ENCODE assay signal across 8 cellular contexts in the genomic region with DNA sequence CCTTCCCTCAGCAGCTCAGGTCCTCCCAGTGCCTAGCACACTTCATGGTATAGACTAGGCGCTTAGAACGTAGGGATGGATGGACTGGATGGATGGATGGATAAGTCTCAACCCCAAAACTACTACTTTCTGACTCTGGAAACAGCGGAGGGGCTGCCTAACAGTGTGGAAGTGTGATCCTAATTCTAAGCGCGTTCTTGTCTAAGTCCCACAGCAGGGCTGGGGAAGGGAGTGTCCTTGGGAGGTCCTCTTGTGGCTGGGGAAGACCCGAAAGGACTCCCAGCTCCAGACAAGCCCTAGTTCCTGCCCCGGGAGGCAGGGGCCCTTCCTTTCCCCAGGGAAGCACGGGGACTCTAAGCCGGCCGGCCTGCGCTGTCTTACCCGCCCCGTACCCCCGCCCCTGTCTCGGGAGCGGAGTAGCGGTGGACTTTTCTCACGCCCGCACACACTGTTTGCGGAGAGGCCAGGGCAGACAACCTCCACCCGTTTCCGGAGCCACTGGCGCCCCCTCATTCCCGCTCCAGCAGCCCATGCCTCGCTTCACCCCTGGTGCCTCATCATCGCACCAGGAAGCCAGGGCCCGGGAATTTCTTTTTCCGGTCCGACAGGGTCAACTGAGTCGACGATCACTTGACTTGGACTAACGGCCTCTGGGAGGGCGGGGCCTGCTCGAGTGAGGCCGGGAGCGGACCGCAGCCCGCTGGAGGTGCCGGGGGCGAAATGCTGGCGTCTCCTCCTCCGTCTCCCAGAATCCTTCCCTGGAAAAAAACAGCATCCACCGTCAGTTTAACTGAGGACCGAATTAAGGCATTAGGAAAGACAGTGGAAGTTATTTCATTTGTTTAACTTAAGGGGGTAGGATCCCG.
DNase-seq lines count a peak whose midpoint lies in the region; ATAC-seq and TF ChIP-seq lines count a peak whose summit lies in the region.

No MANE protein-coding gene starts in this region.

- intact Hi-C loops in CD4-positive, alpha-beta memory T cell (cut with micrococcal nuclease) = no loop called here
- intact Hi-C loops in Right ventricle myocardium inferior (cut with DNase I) = no loop called here

- H3K4me3 ChIP-seq in CD4-positive, alpha-beta memory T cell (ENCODE audit: low read length in 2 of 2) = peak overlapping the region in 1 of 2 donors; percentile 35
- peak overlapping the region; percentile 74 for H3K4me3 ChIP-seq in adipocyte (ENCODE audit: low read length)

- H3K27me3 Mint-ChIP-seq in CD4-positive, alpha-beta memory T cell = no peaks in the 10 kb centered on the region
- H3K27me3 Mint-ChIP-seq in type B pancreatic cell = no peaks in the 10 kb centered on the region

- peak; percentile 5 to 47 (median 14) for DNase-seq in CD4-positive, alpha-beta memory T cell
- DNase-seq in NOMO-1 treated with dmso at 0.1 percent for 144 hours (lab: John Stamatoyannopoulos, UW; ENCODE audit: unreplicated experiment) = peak; percentile 50
- peak; percentile 73 for DNase-seq in adipocyte (ENCODE audit: low read depth)
- peak; percentile 93 for DNase-seq in Right ventricle myocardium inferior (ENCODE audit: missing footprints)
- DNase-seq in nucleus accumbens (lab: John Stamatoyannopoulos, UW) = peak in 53 of 56 donors; percentile 6 to 81 (median 58)
- DNase-seq in type B pancreatic cell (ENCODE audit: extremely low spot score, unreplicated experiment) = peak; percentile 82

- no peak overlapping the region for H3K27ac ChIP-seq in CD4-positive, alpha-beta memory T cell (ENCODE audit: low read depth, low read length)

- no peaks in the 10 kb centered on the region for H3K36me3 ChIP-seq in CD4-positive, alpha-beta memory T cell (ENCODE audit: insufficient read depth, low read length)
- no peaks in the 10 kb centered on the region for H3K36me3 ChIP-seq in adipocyte (ENCODE audit: control insufficient read depth, insufficient read depth, low read length, severe bottlenecking)

- H3K4me1 ChIP-seq in CD4-positive, alpha-beta memory T cell (ENCODE audit: insufficient read depth, low read length) = no peaks in the 10 kb centered on the region
- peaks cover 6% of the 10 kb centered on the region for H3K4me1 ChIP-seq in adipocyte (ENCODE audit: control insufficient read depth, insufficient read depth, low read length)

- H3K27me3 ChIP-seq in CD4-positive, alpha-beta memory T cell (ENCODE audit: insufficient read depth, low read length) = no peaks in the 10 kb centered on the region
- H3K27me3 ChIP-seq in adipocyte (replicated peaks; ENCODE audit: control insufficient read depth, insufficient read depth, low read length) = no peaks in the 10 kb centered on the region

- peak overlapping the region; percentile 74 for H3K9ac ChIP-seq in adipocyte (ENCODE audit: low read length)

- no peak for TF ChIP-seq CTCF in type B pancreatic cell (conservative IDR thresholded peaks at IDR 0.05)

- peaks cover 0 to 15% (median 3%) of the 10 kb centered on the region in 4 donors for H3K4me1 Mint-ChIP-seq in CD4-positive, alpha-beta memory T cell
- peaks cover 16% of the 10 kb centered on the region for H3K4me1 Mint-ChIP-seq in type B pancreatic cell (ENCODE audit: unreplicated experiment)

- POLR2A ChIA-PET in CD4-positive, alpha-beta memory T cell (lab: Charles Lee; ENCODE audit: partially characterized antibody) = no interaction called here

- H3K4me3 Mint-ChIP-seq in CD4-positive, alpha-beta memory T cell = peak overlapping the region; percentile 65 to 85 (median 80)
- peak overlapping the region; percentile 86 for H3K4me3 Mint-ChIP-seq in type B pancreatic cell

- no peaks in the 10 kb centered on the region for H3K9me3 ChIP-seq in CD4-positive, alpha-beta memory T cell (ENCODE audit: control insufficient read depth in 1 of 2, low read length in 2 of 2)
- H3K9me3 ChIP-seq in adipocyte (ENCODE audit: control insufficient read depth, low read length) = no peaks in the 10 kb centered on the region

- H3K9me3 Mint-ChIP-seq in CD4-positive, alpha-beta memory T cell = no peaks in the 10 kb centered on the region
- no peaks in the 10 kb centered on the region for H3K9me3 Mint-ChIP-seq in type B pancreatic cell

- ATAC-seq in GM21786 (IDR thresholded peaks at IDR 0.05; ENCODE audit: unreplicated experiment) (peak; percentile 51), Right ventricle myocardium inferior (peak; percentile 95), GM18873 (IDR thresholded peaks at IDR 0.05; ENCODE audit: low FRiP score, unreplicated experiment) (no peak)

- CTCF ChIA-PET in CD4-positive, alpha-beta memory T cell (lab: Charles Lee; ENCODE audit: partially characterized antibody) = interaction anchor here (1.3 kb wide), 1 partner anchor 191 kb away, joined by 3 read pairs; no protein-coding TSS in a partner anchor

- H3K36me3 Mint-ChIP-seq in CD4-positive, alpha-beta memory T cell = no peaks in the 10 kb centered on the region
- H3K36me3 Mint-ChIP-seq in type B pancreatic cell = no peaks in the 10 kb centered on the region

- peak overlapping the region in 3 of 7 donors; percentile 31 to 70 (median 57) for H3K27ac Mint-ChIP-seq in CD4-positive, alpha-beta memory T cell
- H3K27ac Mint-ChIP-seq in type B pancreatic cell = peak overlapping the region; percentile 75

Comparison
In these comparisons a context has a peak if more than half of its experiments do, and no peak if none do; other contexts are left out.
1. DNase-seq: peak in every context shown above with its lines; median percentile 93 in Right ventricle myocardium inferior; 82 in type B pancreatic cell; 73 in adipocyte; 58 in nucleus accumbens; 50 in NOMO-1 treated with dmso at 0.1 percent for 144 hours; 14 in CD4-positive, alpha-beta memory T cell.